Comparison of ENCODE assay signal across 17 cellular contexts in the genomic region with DNA sequence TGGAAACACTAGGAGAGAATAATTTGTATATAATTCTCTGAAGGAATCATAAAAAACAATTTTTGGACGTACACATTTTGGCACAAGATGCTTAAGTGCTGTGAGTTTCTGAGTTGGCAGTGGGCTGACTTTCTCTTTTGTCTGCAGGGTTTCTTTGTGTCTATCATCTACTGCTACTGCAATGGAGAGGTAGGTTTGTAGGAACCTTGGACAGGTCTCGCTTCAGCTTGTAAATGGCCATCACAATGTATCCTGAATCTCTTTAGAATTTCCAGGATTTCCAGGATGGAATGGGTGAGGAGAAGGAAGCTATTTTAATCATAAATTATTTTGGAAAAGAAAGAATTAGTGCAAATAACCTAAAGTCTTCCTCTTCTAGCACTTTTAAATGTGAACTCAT.
"Had no signal": no experiment of that assay in that cellular context is flagged by ENCODE, and none has a peak within 500 bp of the region (broad histone marks: within the 10 kb centered on the region; RNA-seq: fewer than 3 reads in every experiment).

No MANE protein-coding gene starts in this region.

- DNase-seq: activated CD4-positive, alpha-beta T cell treated with anti-CD3 and anti-CD28 coated beads for 48 hours; activated CD4-positive, alpha-beta T cell treated with anti-CD3 and anti-CD28 coated beads, Interleukin-2, amount 50 U/mL, for 4 hours; activated CD4-positive, CD25-positive, alpha-beta regulatory T cell treated with anti-CD3 and anti-CD28 coated beads, Interleukin-2, amount 50 U/mL, for 72 hours; activated CD8-positive, alpha-beta memory T cell treated with anti-CD3 and anti-CD28 coated beads, Interleukin-2, amount 50 U/mL, for 48 hours; activated CD8-positive, alpha-beta T cell treated with anti-CD3 and anti-CD28 coated beads, Interleukin-2, amount 10 ng/mL, durations not matched to agents 7 days and 5 days; activated naive CD4-positive, alpha-beta T cell treated with anti-CD3 and anti-CD28 coated beads, Interleukin-2, amount 50 U/mL, for 16 hours; activated naive CD8-positive, alpha-beta T cell treated with anti-CD3 and anti-CD28 coated beads, Interleukin-2, amount 10 ng/mL, durations not matched to agents 7 days and 5 days; activated T-cell treated with anti-CD3 and anti-CD28 coated beads, Interleukin-2, amount 50 U/mL, for 1 hour; adrenal gland; anterior cingulate cortex; central memory CD4-positive, alpha-beta T cell; Karpas-422; MM.1S; NCI-H1694; NCI-H82; Peyer's patch; Right ventricle myocardium superior had no signal
